In the genomic region with DNA sequence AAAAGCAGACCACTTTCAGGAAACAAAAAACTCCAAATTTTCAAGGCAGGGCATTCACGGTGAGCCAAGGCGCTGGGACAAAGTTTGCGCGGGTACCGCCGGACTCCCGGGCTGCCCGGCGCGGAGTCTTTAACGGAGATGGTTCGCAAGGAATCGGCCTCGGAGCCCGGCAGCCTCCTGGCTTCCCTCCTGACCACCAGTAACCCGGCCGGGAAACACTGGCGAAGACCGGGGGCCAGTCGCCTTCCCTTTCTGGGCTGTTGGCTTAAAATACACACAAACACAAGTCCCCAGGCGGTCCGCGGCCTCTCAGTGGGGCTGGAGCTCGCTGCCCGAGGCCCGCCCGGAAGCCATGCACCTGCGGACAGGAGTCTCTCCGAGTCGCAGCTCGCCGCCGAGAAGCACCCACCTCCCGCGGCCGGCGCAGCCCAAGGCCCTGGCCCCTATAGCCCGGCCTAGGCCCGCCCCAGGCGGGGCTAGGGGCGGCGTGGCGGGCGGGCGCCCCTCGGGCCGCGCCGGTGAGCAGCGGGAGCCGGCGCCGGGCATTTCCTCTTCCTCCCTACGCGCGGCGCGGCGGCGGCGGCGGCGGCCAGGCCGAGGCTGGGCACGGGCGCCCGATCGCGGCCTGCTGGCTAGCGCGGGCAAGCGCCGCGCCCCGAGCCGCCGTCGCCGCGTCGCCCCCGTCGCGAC, we compare ENCODE assay signal across 8 cellular contexts. TPM values are rescaled to one million over a fixed set of nuclear protein-coding genes. Genes with fewer than 3 reads are reported as not detected.
DNase-seq lines count a peak whose midpoint lies in the region; ATAC-seq, FAIRE-seq and TF ChIP-seq lines count a peak whose summit lies in the region.

No MANE protein-coding gene starts in this region.

- H3K4me2 ChIP-seq in trophoblast cell (ENCODE audit: low read length): peak overlapping the region; percentile 96

- ATAC-seq in HG03432 (IDR thresholded peaks at IDR 0.05; ENCODE audit: unreplicated experiment) (peak; percentile 43), upper lobe of left lung (ENCODE audit: low FRiP score in 2 of 2) (peak; percentile 81 to 83)

- H4K91ac ChIP-seq in trophoblast cell (ENCODE audit: low read depth, low read length): peak overlapping the region; percentile 93

- peak overlapping the region; percentile 13 for H2BK12ac ChIP-seq in trophoblast cell (ENCODE audit: low read length)

- peak overlapping the region; percentile 30 for H3K4ac ChIP-seq in trophoblast cell (ENCODE audit: low read depth, low read length)

- peaks cover 22% of the 10 kb centered on the region for H3K79me2 ChIP-seq in trophoblast cell (ENCODE audit: control insufficient read depth, insufficient read depth, low read length, poor library complexity)

- H4K12ac ChIP-seq in trophoblast cell (ENCODE audit: low read depth, low read length): peak overlapping the region; percentile 83

- peaks cover 6 to 8% of the 10 kb centered on the region in 2 donors for H3K36me3 Mint-ChIP-seq in CD14-positive monocyte
- peaks cover 24% of the 10 kb centered on the region for H3K36me3 Mint-ChIP-seq in activated naive CD4-positive, alpha-beta T cell treated with anti-CD3 and anti-CD28 coated beads, Interleukin-2, amount 50 U/mL, for 24 hours

- H2AFZ ChIP-seq in trophoblast cell (ENCODE audit: insufficient read depth, low read length, poor library complexity): peak overlapping the region; percentile 59

- H3K4me3 ChIP-seq in trophoblast cell (ENCODE audit: low read depth, low read length) (peak overlapping the region; percentile 87), upper lobe of left lung (peak overlapping the region; percentile 27 to 92 (median 80))

- H3K27me3 ChIP-seq in trophoblast cell (ENCODE audit: insufficient read depth, low read length): no peaks in the 10 kb centered on the region
- H3K27me3 ChIP-seq in upper lobe of left lung: no peaks in the 10 kb centered on the region

- intact Hi-C loops in CD14-positive monocyte (cut with micrococcal nuclease): loop anchor here (5.0 kb wide), 2 partner anchors 37 to 1137 kb away; a partner anchor contains a TSS
- intact Hi-C loops in cardiac septum (cut with DNase I): loop anchor here (5.0 kb wide), 1 partner anchor 63 kb away; a partner anchor contains a TSS

- H3K9me3 ChIP-seq in trophoblast cell (ENCODE audit: insufficient read depth, low read depth, low read length) (no peaks in the 10 kb centered on the region), upper lobe of left lung (no peaks in the 10 kb centered on the region)

- H3K27ac ChIP-seq in trophoblast cell (ENCODE audit: low read depth, low read length): peak overlapping the region; percentile 87
- peak overlapping the region; percentile 90 to 99 (median 96) for H3K27ac ChIP-seq in upper lobe of left lung

- H2BK5ac ChIP-seq in trophoblast cell (ENCODE audit: low read depth, low read length, poor library complexity): peak overlapping the region; percentile 89

- no CpG with 5 or more reads among the region's 84 CpGs for WGBS in trophoblast cell (ENCODE audit: extremely low coverage, insufficient coverage, insufficient read length)
- 0% methylated on average over 15 to 24 of the region's 84 CpGs for WGBS in upper lobe of left lung, 2 donors

- H2BK120ac ChIP-seq in trophoblast cell (ENCODE audit: insufficient read depth, low read length, poor library complexity): peak overlapping the region; percentile 77

- H3K36me3 ChIP-seq in trophoblast cell (ENCODE audit: control insufficient read depth in 1 of 2, insufficient read depth in 2 of 2, low read length in 2 of 2) (peaks cover 3 to 4% of the 10 kb centered on the region in 2 experiments), upper lobe of left lung (peaks cover 0 to 10% (median 0%) of the 10 kb centered on the region in 4 donors)

- H3K9ac ChIP-seq in trophoblast cell (ENCODE audit: low read length): peak overlapping the region; percentile 94

- H3K23ac ChIP-seq in trophoblast cell (ENCODE audit: low read length): no peak overlapping the region

- no peak overlapping the region for H2AK5ac ChIP-seq in trophoblast cell (ENCODE audit: low read length)

- peak overlapping the region; percentile 35 for H3K18ac ChIP-seq in trophoblast cell (ENCODE audit: low read length)

- TF ChIP-seq CTCF in CD14-positive monocyte (IDR thresholded peaks at IDR 0.05) (no peak), upper lobe of left lung (IDR thresholded peaks at IDR 0.05) (peak in 1 of 6 experiments; percentile 36)

- no peaks in the 10 kb centered on the region for H3K9me3 Mint-ChIP-seq in CD14-positive monocyte
- H3K9me3 Mint-ChIP-seq in activated naive CD4-positive, alpha-beta T cell treated with anti-CD3 and anti-CD28 coated beads, Interleukin-2, amount 50 U/mL, for 24 hours: peaks cover 5% of the 10 kb centered on the region

- H3K4me3 Mint-ChIP-seq in CD14-positive monocyte: peak overlapping the region; percentile 94 to 100
- peak overlapping the region; percentile 98 for H3K4me3 Mint-ChIP-seq in activated naive CD4-positive, alpha-beta T cell treated with anti-CD3 and anti-CD28 coated beads, Interleukin-2, amount 50 U/mL, for 24 hours

- H4K8ac ChIP-seq in trophoblast cell (ENCODE audit: low read depth, low read length): peak overlapping the region; percentile 84

- H3K27me3 Mint-ChIP-seq in CD14-positive monocyte (ENCODE audit: low read depth in 3 of 3): no peaks in the 10 kb centered on the region
- no peaks in the 10 kb centered on the region for H3K27me3 Mint-ChIP-seq in activated naive CD4-positive, alpha-beta T cell treated with anti-CD3 and anti-CD28 coated beads, Interleukin-2, amount 50 U/mL, for 24 hours

- peak overlapping the region; percentile 91 to 99 (median 98) for H3K27ac Mint-ChIP-seq in CD14-positive monocyte
- H3K27ac Mint-ChIP-seq in activated naive CD4-positive, alpha-beta T cell treated with anti-CD3 and anti-CD28 coated beads, Interleukin-2, amount 50 U/mL, for 24 hours: peak overlapping the region; percentile 100

- TF ChIP-seq EP300 in upper lobe of left lung (IDR thresholded peaks at IDR 0.05): no peak

- DNase-seq in CD14-positive monocyte (ENCODE audit: low spot score): peak; percentile 50
- peak; percentile 62 for DNase-seq in GM19239 (ENCODE audit: insufficient read length, low spot score)
- DNase-seq in cardiac septum (ENCODE audit: low spot score): peak; percentile 84
- peak; percentile 68 to 83 for DNase-seq in trophoblast cell
- DNase-seq in upper lobe of left lung: peak; percentile 60 to 95

- H3K14ac ChIP-seq in trophoblast cell (ENCODE audit: low read length): peak overlapping the region; percentile 48

- TF ChIP-seq POLR2A in Raji (IDR thresholded peaks at IDR 0.05; ENCODE audit: insufficient read depth, low read depth, low read length) (peak; percentile 9; the same call in 1 of the 2 replicates), upper lobe of left lung (IDR thresholded peaks at IDR 0.05) (peak in 3 of 4 donors; percentile 21 to 63 (median 48))

- FAIRE-seq in GM19239 (lab: Jason Lieb, UNC): peak; percentile 18

- peaks cover 15% of the 10 kb centered on the region for H3K79me1 ChIP-seq in trophoblast cell (ENCODE audit: low read length)

- H3K4me1 Mint-ChIP-seq in CD14-positive monocyte: peaks cover 61% of the 10 kb centered on the region
- peaks cover 29% of the 10 kb centered on the region for H3K4me1 Mint-ChIP-seq in activated naive CD4-positive, alpha-beta T cell treated with anti-CD3 and anti-CD28 coated beads, Interleukin-2, amount 50 U/mL, for 24 hours

- H3K4me1 ChIP-seq in trophoblast cell (ENCODE audit: control insufficient read depth in 1 of 2, insufficient read depth in 2 of 2, low read length in 2 of 2): peaks cover 0 to 2% of the 10 kb centered on the region in 2 experiments
- H3K4me1 ChIP-seq in upper lobe of left lung: peaks cover 35 to 56% (median 45%) of the 10 kb centered on the region in 4 donors

RNA-seq across cellular contexts. Expression of a gene that starts 0.6 kb away (rescaled TPM):
- 10 to 100 TPM; 22.5 to 28.5 TPM for polyA plus RNA-seq in CD14-positive monocyte
- 88.8 TPM for total RNA-seq in cardiac septum
- 43.3 and 44.7 TPM in 2 replicates for polyA plus RNA-seq in trophoblast cell (2013)
- 10 to 100 TPM in 5 of 6 donors, 1 to 10 TPM in 1; 6.3 to 76.6 (median 47.8) TPM for total RNA-seq in upper lobe of left lung

Comparison
In these comparisons a context has a peak if more than half of its experiments do, and no peak if none do; other contexts are left out.
1. Peak in every context shown above with its lines: DNase-seq, ATAC-seq, H3K4me3 ChIP-seq and H3K27ac ChIP-seq.